ENCODE assay signal across 21 cellular contexts in the genomic region with DNA sequence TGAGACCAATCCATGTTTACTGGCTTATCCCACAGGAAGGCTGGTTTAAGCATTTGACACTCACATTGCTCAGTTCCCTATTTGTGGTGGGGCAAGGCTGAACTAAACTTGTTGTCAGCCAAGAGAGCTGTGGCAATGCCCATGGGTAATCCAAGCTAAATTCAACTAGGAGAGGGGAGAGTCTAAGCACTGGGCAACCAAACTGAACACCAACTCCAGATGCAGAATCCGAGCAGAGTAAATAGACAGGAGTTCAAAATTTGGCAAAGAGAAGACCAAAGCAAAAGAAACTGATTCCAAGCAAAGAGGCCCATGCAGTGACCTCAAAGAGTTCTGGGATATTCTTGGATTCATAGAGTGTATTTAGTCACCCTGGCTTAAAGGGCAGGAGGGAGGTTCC.
"Had no signal": no experiment of that assay in that cellular context is flagged by ENCODE, and none has a peak within 500 bp of the region (broad histone marks: within the 10 kb centered on the region; RNA-seq: fewer than 3 reads in every experiment).

No MANE protein-coding gene starts in this region.

- H3K4me3 ChIP-seq: Peyer's patch had no signal

- FAIRE-seq: astrocyte, TTC549 had no signal

- H3K9me3 ChIP-seq: Peyer's patch had no signal

- H3K4me1 ChIP-seq: Peyer's patch had no signal

- H3K27ac ChIP-seq: Peyer's patch had no signal

- DNase-seq: activated B cell treated with CpG ODN at 0.5 μM for 24 hours; activated CD4-positive, alpha-beta memory T cell treated with anti-CD3 and anti-CD28 coated beads for 36 hours; activated CD4-positive, alpha-beta T cell treated with anti-CD3 and anti-CD28 coated beads, Interleukin-2, amount 10 ng/mL, durations not matched to agents 7 days and 5 days; activated CD8-positive, alpha-beta memory T cell treated with anti-CD3 and anti-CD28 coated beads for 24 hours; activated gamma-delta T cell; activated naive CD4-positive, alpha-beta T cell treated with anti-CD3 and anti-CD28 coated beads for 36 hours; activated T-cell treated with anti-CD3 and anti-CD28 coated beads, Interleukin-2, amount 50 U/mL, for 48 hours; amygdala; KG1; MM.1S; NCI-H1105; NCI-H1436; NCI-H1694 treated with DMSO at 0.1 percent for 48 hours; NCI-H2029 treated with DMSO at 0.1 percent for 48 hours; NCI-H510A treated with DMSO at 0.1 percent for 48 hours; NCI-H69; Peyer's patch; SHP77; T-helper 9 cell had no signal

- H3K36me3 ChIP-seq: Peyer's patch had no signal

- H3K27me3 ChIP-seq: Peyer's patch had no signal
